Comparison of ENCODE assay signal across 1 cellular context in the genomic region with DNA sequence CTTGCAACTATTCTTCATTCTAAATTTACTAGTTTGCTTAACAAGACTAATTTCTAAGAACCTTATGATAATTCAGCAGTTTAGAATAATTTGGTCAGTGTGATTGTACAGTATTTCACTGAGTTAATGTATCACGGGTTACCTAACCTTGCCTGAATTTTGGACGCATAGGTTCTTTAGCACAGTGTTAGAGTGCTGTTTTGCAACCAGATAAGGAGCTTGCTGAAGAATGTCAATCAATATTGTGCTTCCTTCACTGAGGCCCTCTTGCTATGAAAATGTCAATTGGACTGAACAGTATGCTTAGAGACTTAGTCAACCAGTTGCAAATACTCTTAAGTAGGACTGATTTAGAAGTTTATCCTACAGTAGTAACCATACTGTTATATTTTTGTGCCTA.
A peak's percentile ranks its signal among the peaks of the same experiment; 100 is the strongest.
TF ChIP-seq lines count a peak whose summit lies in the region.

No MANE protein-coding gene starts in this region.

TF ChIP-seq in HepG2, 621 proteins besides CTCF, POLR2A, EP300 and RAD21:
- TF ChIP-seq, protein P1, sequence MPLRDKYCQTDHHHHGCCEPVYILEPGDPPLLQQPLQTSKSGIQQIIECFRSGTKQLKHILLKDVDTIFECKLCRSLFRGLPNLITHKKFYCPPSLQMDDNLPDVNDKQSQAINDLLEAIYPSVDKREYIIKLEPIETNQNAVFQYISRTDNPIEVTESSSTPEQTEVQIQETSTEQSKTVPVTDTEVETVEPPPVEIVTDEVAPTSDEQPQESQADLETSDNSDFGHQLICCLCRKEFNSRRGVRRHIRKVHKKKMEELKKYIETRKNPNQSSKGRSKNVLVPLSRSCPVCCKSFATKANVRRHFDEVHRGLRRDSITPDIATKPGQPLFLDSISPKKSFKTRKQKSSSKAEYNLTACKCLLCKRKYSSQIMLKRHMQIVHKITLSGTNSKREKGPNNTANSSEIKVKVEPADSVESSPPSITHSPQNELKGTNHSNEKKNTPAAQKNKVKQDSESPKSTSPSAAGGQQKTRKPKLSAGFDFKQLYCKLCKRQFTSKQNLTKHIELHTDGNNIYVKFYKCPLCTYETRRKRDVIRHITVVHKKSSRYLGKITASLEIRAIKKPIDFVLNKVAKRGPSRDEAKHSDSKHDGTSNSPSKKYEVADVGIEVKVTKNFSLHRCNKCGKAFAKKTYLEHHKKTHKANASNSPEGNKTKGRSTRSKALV (CRISPR knock-in tag; IDR thresholded peaks at IDR 0.05) = no peak
- TF ChIP-seq HNF4A (CRISPR knock-in tag; IDR thresholded peaks at IDR 0.05) (peak; percentile 21; the same call in 1 of the 2 replicates), ZNF546 (CRISPR knock-in tag; conservative IDR thresholded peaks at IDR 0.05) (no peak), ONECUT2 (CRISPR knock-in tag; IDR thresholded peaks at IDR 0.05) (peak; percentile 66; the same call in 1 of the 2 replicates), CEBPG (CRISPR knock-in tag; IDR thresholded peaks at IDR 0.05) (0 out of 2 replicates have a peak, but pooled peaks have one; percentile 4)
- TF ChIP-seq, protein P2, sequence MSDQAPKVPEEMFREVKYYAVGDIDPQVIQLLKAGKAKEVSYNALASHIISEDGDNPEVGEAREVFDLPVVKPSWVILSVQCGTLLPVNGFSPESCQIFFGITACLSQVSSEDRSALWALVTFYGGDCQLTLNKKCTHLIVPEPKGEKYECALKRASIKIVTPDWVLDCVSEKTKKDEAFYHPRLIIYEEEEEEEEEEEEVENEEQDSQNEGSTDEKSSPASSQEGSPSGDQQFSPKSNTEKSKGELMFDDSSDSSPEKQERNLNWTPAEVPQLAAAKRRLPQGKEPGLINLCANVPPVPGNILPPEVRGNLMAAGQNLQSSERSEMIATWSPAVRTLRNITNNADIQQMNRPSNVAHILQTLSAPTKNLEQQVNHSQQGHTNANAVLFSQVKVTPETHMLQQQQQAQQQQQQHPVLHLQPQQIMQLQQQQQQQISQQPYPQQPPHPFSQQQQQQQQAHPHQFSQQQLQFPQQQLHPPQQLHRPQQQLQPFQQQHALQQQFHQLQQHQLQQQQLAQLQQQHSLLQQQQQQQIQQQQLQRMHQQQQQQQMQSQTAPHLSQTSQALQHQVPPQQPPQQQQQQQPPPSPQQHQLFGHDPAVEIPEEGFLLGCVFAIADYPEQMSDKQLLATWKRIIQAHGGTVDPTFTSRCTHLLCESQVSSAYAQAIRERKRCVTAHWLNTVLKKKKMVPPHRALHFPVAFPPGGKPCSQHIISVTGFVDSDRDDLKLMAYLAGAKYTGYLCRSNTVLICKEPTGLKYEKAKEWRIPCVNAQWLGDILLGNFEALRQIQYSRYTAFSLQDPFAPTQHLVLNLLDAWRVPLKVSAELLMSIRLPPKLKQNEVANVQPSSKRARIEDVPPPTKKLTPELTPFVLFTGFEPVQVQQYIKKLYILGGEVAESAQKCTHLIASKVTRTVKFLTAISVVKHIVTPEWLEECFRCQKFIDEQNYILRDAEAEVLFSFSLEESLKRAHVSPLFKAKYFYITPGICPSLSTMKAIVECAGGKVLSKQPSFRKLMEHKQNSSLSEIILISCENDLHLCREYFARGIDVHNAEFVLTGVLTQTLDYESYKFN (CRISPR knock-in tag; conservative IDR thresholded peaks at IDR 0.05) = peak; percentile 24; the same call in 1 of the 2 replicates
